In genomic region chr6:125570546-125570945, GRCh38 we compare ENCODE assay signal across 26 cellular contexts.
DNase-seq lines count a peak whose midpoint lies in the region; ATAC-seq and TF ChIP-seq lines count a peak whose summit lies in the region.
"Had no signal": no experiment of that assay in that cellular context is flagged by ENCODE, and none has a peak within 500 bp of the region (broad histone marks: within the 10 kb centered on the region; RNA-seq: fewer than 3 reads in every experiment).

No MANE protein-coding gene starts in this region.

- TF ChIP-seq CTCF in osteocyte (IDR thresholded peaks at IDR 0.05) (no peak), GM20000 (IDR thresholded peaks at IDR 0.05; ENCODE audit: extremely low read depth, missing control alignments) (no peak)

- DNase-seq in MG63 (peak; percentile 5), astrocyte of the hippocampus (ENCODE audit: low read depth, low spot score) (peak; percentile 68), osteocyte (ENCODE audit: extremely low spot score, unreplicated experiment) (no peak), NCI-H2171 treated with DMSO at 0.1 percent for 48 hours (lab: John Stamatoyannopoulos, UW) (no peak), GM20000 (ENCODE audit: low spot score) (no peak), SKM-1 treated with dmso at 0.1 percent for 144 hours (lab: John Stamatoyannopoulos, UW; ENCODE audit: unreplicated experiment) (no peak)
- DNase-seq: AML-193; CD4-positive, alpha-beta T cell; H9; MM.1S; NCI-H1048; NCI-H1417; NCI-H1694 treated with DMSO at 0.1 percent for 48 hours; NCI-H2081 treated with DMSO at 0.1 percent for 48 hours; NCI-H446 treated with DMSO at 0.1 percent for 48 hours; NCI-H526; NCI-H82; NK-92 treated with Interleukin-12 subunit alpha and Interleukin-12 subunit beta, amount 100 ng/mL, for 24 hours; PC-3; SJCRH30 had no signal

- ATAC-seq in GM18861 (IDR thresholded peaks at IDR 0.05; ENCODE audit: unreplicated experiment): no peak
- ATAC-seq: A549, GM23338, K562, PC-3, Right ventricle myocardium inferior had no signal

- no peaks in the 10 kb centered on the region for H3K9me3 Mint-ChIP-seq in osteocyte (ENCODE audit: unreplicated experiment)
- H3K9me3 Mint-ChIP-seq: CD4-positive, alpha-beta T cell; GM23338; H9 had no signal

- H3K4me3 Mint-ChIP-seq in osteocyte (ENCODE audit: unreplicated experiment): no peak overlapping the region
- H3K4me3 Mint-ChIP-seq: CD4-positive, alpha-beta T cell; GM23338; H9 had no signal

- H3K4me1 Mint-ChIP-seq in osteocyte (ENCODE audit: unreplicated experiment): peaks cover 29% of the 10 kb centered on the region
- H3K4me1 Mint-ChIP-seq: GM23338 had no signal

- H3K36me3 ChIP-seq in MG63: no peaks in the 10 kb centered on the region
- H3K36me3 ChIP-seq: BLaER1 treated with 17β-estradiol and CSF1 and Interleukin-3, amounts not matched to agents 10 nM and 100 nM; SJCRH30 had no signal

- H3K9me3 ChIP-seq in MG63: no peaks in the 10 kb centered on the region
- H3K9me3 ChIP-seq: A549; BLaER1 treated with 17β-estradiol and CSF1 and Interleukin-3, amounts not matched to agents 10 nM and 100 nM; SJCRH30 had no signal

- H3K27me3 Mint-ChIP-seq in osteocyte (ENCODE audit: unreplicated experiment): no peaks in the 10 kb centered on the region

- no peak overlapping the region for H3K4me3 ChIP-seq in MG63
- H3K4me3 ChIP-seq: A549; BLaER1 treated with 17β-estradiol and CSF1 and Interleukin-3, amounts not matched to agents 10 nM and 100 nM; GM23338; K562; SJCRH30 had no signal

- H3K27me3 ChIP-seq in MG63: no peaks in the 10 kb centered on the region
- H3K27me3 ChIP-seq: BLaER1 treated with 17β-estradiol and CSF1 and Interleukin-3, amounts not matched to agents 10 nM and 100 nM; SJCRH30 had no signal

- H3K27ac Mint-ChIP-seq in osteocyte (ENCODE audit: unreplicated experiment): peak overlapping the region; percentile 73
- H3K27ac Mint-ChIP-seq: CD4-positive, alpha-beta T cell; GM23338; H9 had no signal

- no peaks in the 10 kb centered on the region for H3K36me3 Mint-ChIP-seq in osteocyte (ENCODE audit: unreplicated experiment)

Comparison
In these comparisons a context has a peak if more than half of its experiments do, and no peak if none do; other contexts are left out.
1. DNase-seq: peak in MG63 (single experiment) and astrocyte of the hippocampus (single experiment); none in osteocyte (single experiment), NCI-H2171 treated with DMSO at 0.1 percent for 48 hours (single experiment), GM20000 (single experiment) and SKM-1 treated with dmso at 0.1 percent for 144 hours (single experiment).